In genomic region chr2:237625777-237626176, GRCh38 we compare ENCODE assay signal across 17 cellular contexts. TPM values are rescaled to one million over a fixed set of nuclear protein-coding genes. Genes with fewer than 3 reads are reported as not detected.
DNase-seq lines count a peak whose midpoint lies in the region; ATAC-seq and TF ChIP-seq lines count a peak whose summit lies in the region.
"Had no signal": no experiment of that assay in that cellular context is flagged by ENCODE, and none has a peak within 500 bp of the region (broad histone marks: within the 10 kb centered on the region; RNA-seq: fewer than 3 reads in every experiment).

No MANE protein-coding gene starts in this region.

- DNase-seq in activated T-cell treated with anti-CD3 and anti-CD28 coated beads, Interleukin-2, amount 50 U/mL, for 4 hours: no peak
- no peak for DNase-seq in activated T-cell treated with anti-CD3 and anti-CD28 coated beads for 4 hours
- no peak for DNase-seq in activated B cell treated with CpG ODN at 0.5 μM for 24 hours
- DNase-seq in naive B cell: no peak
- DNase-seq in NCI-H146 (lab: John Stamatoyannopoulos, UW): no peak
- DNase-seq in activated effector memory CD4-positive, alpha-beta T cell treated with anti-CD3 and anti-CD28 coated beads, Interleukin-2, amount 50 U/mL, for 16 hours: no peak
- DNase-seq in head of caudate nucleus: no peak
- DNase-seq: activated CD8-positive, alpha-beta memory T cell treated with anti-CD3 and anti-CD28 coated beads, Interleukin-2, amount 50 U/mL, for 48 hours; effector memory CD4-positive, alpha-beta T cell; HFFc6; NCI-H1436 treated with DMSO at 0.1 percent for 48 hours; NCI-H526 treated with DMSO at 0.1 percent for 48 hours; SHP77 had no signal

- POLR2A ChIA-PET in activated B cell treated with CpG ODN at 0.5 μM for 24 hours (lab: Charles Lee): no interaction called here

- H3K4me3 Mint-ChIP-seq in activated T-cell treated with anti-CD3 and anti-CD28 coated beads, Interleukin-2, amount 50 U/mL, for 4 hours: peak overlapping the region; percentile 72
- H3K4me3 Mint-ChIP-seq in activated B cell treated with CpG ODN at 0.5 μM for 24 hours (peak overlapping the region; percentile 84), naive B cell (peak overlapping the region in 7 of 8 donors; percentile 42 to 93 (median 84))

- no peaks in the 10 kb centered on the region for H3K9me3 ChIP-seq in subcutaneous abdominal adipose tissue (ENCODE audit: control insufficient read depth in 5 of 5, low read length in 5 of 5)
- H3K9me3 ChIP-seq: prostate gland, suprapubic skin had no signal

- no peaks in the 10 kb centered on the region for H3K36me3 Mint-ChIP-seq in activated T-cell treated with anti-CD3 and anti-CD28 coated beads, Interleukin-2, amount 50 U/mL, for 4 hours (ENCODE audit: insufficient read depth)
- H3K36me3 Mint-ChIP-seq in activated B cell treated with CpG ODN at 0.5 μM for 24 hours (ENCODE audit: low read depth) (peaks cover 2% of the 10 kb centered on the region), naive B cell (no peaks in the 10 kb centered on the region)

- H3K27ac ChIP-seq in subcutaneous abdominal adipose tissue (ENCODE audit: low read depth, low read length): peak overlapping the region; percentile 37
- H3K27ac ChIP-seq: prostate gland, suprapubic skin had no signal

- peaks cover 23% of the 10 kb centered on the region for H3K27me3 Mint-ChIP-seq in activated T-cell treated with anti-CD3 and anti-CD28 coated beads, Interleukin-2, amount 50 U/mL, for 4 hours (ENCODE audit: low read depth)
- peaks cover 20% of the 10 kb centered on the region for H3K27me3 Mint-ChIP-seq in activated B cell treated with CpG ODN at 0.5 μM for 24 hours
- H3K27me3 Mint-ChIP-seq in naive B cell: peaks cover 0 to 30% (median 12%) of the 10 kb centered on the region in 3 donors

- intact Hi-C loops in activated B cell treated with CpG ODN at 0.5 μM for 24 hours (cut with micrococcal nuclease): no loop called here
- intact Hi-C loops in head of caudate nucleus (cut with DNase I): no loop called here

- peaks cover 5 to 39% (median 29%) of the 10 kb centered on the region in 5 donors for H3K4me1 ChIP-seq in subcutaneous abdominal adipose tissue (ENCODE audit: control insufficient read depth in 5 of 5, insufficient read depth in 5 of 5, low read length in 5 of 5)

- no peaks in the 10 kb centered on the region for H3K36me3 ChIP-seq in subcutaneous abdominal adipose tissue (ENCODE audit: control insufficient read depth in 5 of 5, insufficient read depth in 5 of 5, low read length in 5 of 5)
- H3K36me3 ChIP-seq: prostate gland, suprapubic skin had no signal

- peak overlapping the region in 1 of 5 donors; percentile 6 for H3K4me3 ChIP-seq in subcutaneous abdominal adipose tissue (ENCODE audit: low read depth in 1 of 5, low read length in 5 of 5)
- H3K4me3 ChIP-seq: prostate gland, suprapubic skin had no signal

- H3K9ac ChIP-seq in subcutaneous abdominal adipose tissue (ENCODE audit: low read length in 5 of 5): no peak overlapping the region

- CTCF ChIA-PET in activated B cell treated with CpG ODN at 0.5 μM for 24 hours (lab: Charles Lee): no interaction called here

- H3K9me3 Mint-ChIP-seq in activated T-cell treated with anti-CD3 and anti-CD28 coated beads, Interleukin-2, amount 50 U/mL, for 4 hours: no peaks in the 10 kb centered on the region
- H3K9me3 Mint-ChIP-seq in activated B cell treated with CpG ODN at 0.5 μM for 24 hours: no peaks in the 10 kb centered on the region
- no peaks in the 10 kb centered on the region for H3K9me3 Mint-ChIP-seq in naive B cell
- H3K9me3 Mint-ChIP-seq: HFFc6 had no signal

- H3K27me3 ChIP-seq in subcutaneous abdominal adipose tissue (ENCODE audit: control insufficient read depth in 5 of 5, insufficient read depth in 4 of 5, low read length in 5 of 5): no peaks in the 10 kb centered on the region
- H3K27me3 ChIP-seq: suprapubic skin had no signal

- H3K27ac Mint-ChIP-seq in activated B cell treated with CpG ODN at 0.5 μM for 24 hours: no peak overlapping the region
- H3K27ac Mint-ChIP-seq in naive B cell: peak overlapping the region in 4 of 6 donors; percentile 36 to 79 (median 72)

- ATAC-seq in activated T-cell treated with anti-CD3 and anti-CD28 coated beads, Interleukin-2, amount 50 U/mL, for 4 hours: no peak
- ATAC-seq in activated B cell treated with CpG ODN at 0.5 μM for 24 hours (ENCODE audit: low read depth) (no peak), naive B cell (ENCODE audit: low read depth in 2 of 2) (peak in 1 of 2 donors; percentile 15)

- peaks cover 18% of the 10 kb centered on the region for H3K4me1 Mint-ChIP-seq in activated T-cell treated with anti-CD3 and anti-CD28 coated beads, Interleukin-2, amount 50 U/mL, for 4 hours (ENCODE audit: low read depth)
- H3K4me1 Mint-ChIP-seq in activated B cell treated with CpG ODN at 0.5 μM for 24 hours: peaks cover 17% of the 10 kb centered on the region
- H3K4me1 Mint-ChIP-seq in naive B cell: peaks cover 0 to 27% (median 21%) of the 10 kb centered on the region in 3 donors

- TF ChIP-seq CTCF in activated B cell treated with CpG ODN at 0.5 μM for 24 hours (IDR thresholded peaks at IDR 0.05): no peak

RNA-seq across cellular contexts. Expression of gene LRRFIP1, which starts 1.6 kb away (rescaled TPM):
- 100 to 1,000 TPM; 160 to 203 (median 169) TPM for total RNA-seq in activated T-cell treated with anti-CD3 and anti-CD28 coated beads, Interleukin-2, amount 50 U/mL, for 4 hours
- 114 and 134 TPM in 2 replicates for total RNA-seq in activated B cell treated with CpG ODN at 0.5 μM for 24 hours
- 10 to 100 TPM; 45.8 to 88.7 (median 68.2) TPM for polyA plus RNA-seq in naive B cell (ENCODE audit: low read depth in 6 of 6)

RNA-seq across cellular contexts. Expression of gene RAB17, which starts 35.2 kb away (rescaled TPM):
- total RNA-seq in activated T-cell treated with anti-CD3 and anti-CD28 coated beads, Interleukin-2, amount 50 U/mL, for 4 hours: under 1 TPM in 1 of 3 donors, not detected in 2; 0.14 TPM
- not detected in 2 replicates for total RNA-seq in activated B cell treated with CpG ODN at 0.5 μM for 24 hours
- polyA plus RNA-seq in naive B cell (ENCODE audit: low read depth in 6 of 6): not detected

RNA-seq across cellular contexts. Expression of gene PRLH, which starts 59.4 kb away (rescaled TPM):
- total RNA-seq in activated T-cell treated with anti-CD3 and anti-CD28 coated beads, Interleukin-2, amount 50 U/mL, for 4 hours: not detected
- total RNA-seq in activated B cell treated with CpG ODN at 0.5 μM for 24 hours: not detected in 2 replicates
- not detected for polyA plus RNA-seq in naive B cell (ENCODE audit: low read depth in 6 of 6)
- total RNA-seq: HFFc6, left lobe of liver, prostate gland, suprapubic skin had no signal
